Comparison of ENCODE assay signal across 10 cellular contexts in genomic region chr10:14507156-14507555, GRCh38.
A peak's percentile ranks its signal among the peaks of the same experiment; 100 is the strongest.
DNase-seq lines count a peak whose midpoint lies in the region; ATAC-seq and TF ChIP-seq lines count a peak whose summit lies in the region.
"Had no signal": no experiment of that assay in that cellular context is flagged by ENCODE, and none has a peak within 500 bp of the region (broad histone marks: within the 10 kb centered on the region; RNA-seq: fewer than 3 reads in every experiment).

No MANE protein-coding gene starts in this region.

- peaks cover 41% of the 10 kb centered on the region for H3K36me3 Mint-ChIP-seq in activated CD4-positive, alpha-beta T cell treated with anti-CD3 and anti-CD28 coated beads, Interleukin-2, amount 10 ng/mL, durations not matched to agents 7 days and 5 days (ENCODE audit: low read depth)

- H3K4me3 Mint-ChIP-seq in activated CD4-positive, alpha-beta T cell treated with anti-CD3 and anti-CD28 coated beads, Interleukin-2, amount 10 ng/mL, durations not matched to agents 7 days and 5 days = no peak overlapping the region

- ATAC-seq in GM19463 (IDR thresholded peaks at IDR 0.05; ENCODE audit: unreplicated experiment) = no peak
- ATAC-seq: A549 had no signal

- H3K4me1 ChIP-seq in Loucy (ENCODE audit: insufficient read depth, low read length, poor library complexity, severe bottlenecking) (peaks cover 20% of the 10 kb centered on the region), neuronal stem cell (ENCODE audit: control insufficient read depth in 2 of 2, insufficient read depth in 1 of 2, low read depth in 1 of 2, low read length in 2 of 2) (peaks cover 0 to 2% of the 10 kb centered on the region in 2 donors)
- H3K4me1 ChIP-seq: A549 had no signal

- no peak overlapping the region for H3K23ac ChIP-seq in neuronal stem cell (ENCODE audit: low read depth, low read length, poor library complexity)

- H3K4ac ChIP-seq in neuronal stem cell (ENCODE audit: low read length) = no peak overlapping the region

- no peak overlapping the region for H2AK5ac ChIP-seq in neuronal stem cell (ENCODE audit: low read depth, low read length)

- no peak overlapping the region for H3K27ac ChIP-seq in neuronal stem cell (replicated peaks; ENCODE audit: low read length)
- H3K27ac ChIP-seq: A549 had no signal

- peak overlapping the region; percentile 25 for H3K4me3 ChIP-seq in Loucy (ENCODE audit: low read length, poor library complexity, severe bottlenecking)
- no peak overlapping the region for H3K4me3 ChIP-seq in neuronal stem cell (ENCODE audit: low read length in 2 of 2)
- H3K4me3 ChIP-seq: A549 had no signal

- no peaks in the 10 kb centered on the region for H3K27me3 Mint-ChIP-seq in activated CD4-positive, alpha-beta T cell treated with anti-CD3 and anti-CD28 coated beads, Interleukin-2, amount 10 ng/mL, durations not matched to agents 7 days and 5 days

- H2BK120ac ChIP-seq in neuronal stem cell (ENCODE audit: low read depth, low read length) = no peak overlapping the region

- no CpG with 5 or more reads among the region's 6 CpGs for WGBS in neuronal stem cell (ENCODE audit: extremely low coverage in 2 of 2, insufficient read length in 2 of 2, insufficient replicate concordance in 1 of 2), 2 donors

- H3K27me3 ChIP-seq in Loucy (ENCODE audit: insufficient read depth, low read length, poor library complexity, severe bottlenecking) (no peaks in the 10 kb centered on the region), neuronal stem cell (ENCODE audit: control insufficient read depth in 3 of 3, insufficient read depth in 3 of 3, low read depth in 1 of 3, low read length in 3 of 3) (no peaks in the 10 kb centered on the region)

- H3K4me1 Mint-ChIP-seq in activated CD4-positive, alpha-beta T cell treated with anti-CD3 and anti-CD28 coated beads, Interleukin-2, amount 10 ng/mL, durations not matched to agents 7 days and 5 days = peaks cover 43% of the 10 kb centered on the region

- peaks cover 13% of the 10 kb centered on the region for H3K9me3 Mint-ChIP-seq in activated CD4-positive, alpha-beta T cell treated with anti-CD3 and anti-CD28 coated beads, Interleukin-2, amount 10 ng/mL, durations not matched to agents 7 days and 5 days

- H3K9me3 ChIP-seq in Loucy (ENCODE audit: insufficient read depth, low read depth, low read length) (peaks cover 4% of the 10 kb centered on the region; the same call in 1 of the 2 replicates), neuronal stem cell (replicated peaks in 1 of 2; ENCODE audit: control insufficient read depth in 2 of 2, insufficient read depth in 1 of 2, low read depth in 1 of 2, low read length in 2 of 2) (peaks cover 0 to 17% of the 10 kb centered on the region in 2 donors)

- H3K79me1 ChIP-seq in neuronal stem cell (ENCODE audit: low read depth, low read length) = no peaks in the 10 kb centered on the region

- no peaks in the 10 kb centered on the region for H3F3A ChIP-seq in Loucy (ENCODE audit: low read depth)

- POLR2A ChIA-PET in activated CD4-positive, alpha-beta T cell treated with anti-CD3 and anti-CD28 coated beads, Interleukin-2, amount 10 ng/mL, durations not matched to agents 7 days and 5 days (lab: Charles Lee) = no interaction called here

- H3K36me3 ChIP-seq in Loucy (ENCODE audit: insufficient read depth, low read length) (no peaks in the 10 kb centered on the region), neuronal stem cell (replicated peaks in 1 of 2; ENCODE audit: control insufficient read depth in 2 of 2, insufficient read depth in 2 of 2, low read length in 2 of 2) (no peaks in the 10 kb centered on the region)

- H2AFZ ChIP-seq in Loucy (ENCODE audit: low read length) = no peak overlapping the region
- no peak overlapping the region for H2AFZ ChIP-seq in neuronal stem cell (ENCODE audit: low read length)

- no peak overlapping the region for H2BK5ac ChIP-seq in neuronal stem cell (ENCODE audit: low read length)

- peak overlapping the region; percentile 60 for H3K27ac Mint-ChIP-seq in activated CD4-positive, alpha-beta T cell treated with anti-CD3 and anti-CD28 coated beads, Interleukin-2, amount 10 ng/mL, durations not matched to agents 7 days and 5 days

- H3K14ac ChIP-seq in neuronal stem cell (ENCODE audit: low read length) = no peak overlapping the region

- H2BK12ac ChIP-seq in neuronal stem cell (ENCODE audit: low read length) = no peak overlapping the region

- no peaks in the 10 kb centered on the region for H3K79me2 ChIP-seq in Loucy (ENCODE audit: insufficient read depth, low read length)

- peak; percentile 24 for DNase-seq in NCI-H2171 treated with DMSO at 0.1 percent for 48 hours (lab: John Stamatoyannopoulos, UW)
- DNase-seq in NCI-H2171 (lab: John Stamatoyannopoulos, UW) = no peak
- DNase-seq in activated CD4-positive, alpha-beta T cell treated with anti-CD3 and anti-CD28 coated beads, Interleukin-2, amount 10 ng/mL, durations not matched to agents 7 days and 5 days = peak; percentile 65
- DNase-seq in myocyte (ENCODE audit: low read depth) = peak; percentile 42
- no peak for DNase-seq in GF-D8 (lab: John Stamatoyannopoulos, UW)
- DNase-seq in neuronal stem cell (ENCODE audit: low spot score) = no peak
- DNase-seq: activated CD8-positive, alpha-beta memory T cell treated with anti-CD3 and anti-CD28 coated beads, Interleukin-2, amount 50 U/mL, for 48 hours had no signal

- H3K4me2 ChIP-seq in Loucy (ENCODE audit: low read depth, low read length, poor library complexity, severe bottlenecking) = peak overlapping the region; percentile 61
- no peak overlapping the region for H3K4me2 ChIP-seq in neuronal stem cell (ENCODE audit: insufficient read depth, low read length, poor library complexity, severe bottlenecking)
- H3K4me2 ChIP-seq: A549 had no signal

- no peak overlapping the region for H4K91ac ChIP-seq in neuronal stem cell (ENCODE audit: low read depth, low read length, poor library complexity)

- no peaks in the 10 kb centered on the region for H4K20me1 ChIP-seq in Loucy (ENCODE audit: insufficient read depth, low read length, poor library complexity, severe bottlenecking)

- no peaks in the 10 kb centered on the region for H3K9me2 ChIP-seq in Loucy (replicated peaks; ENCODE audit: low read depth, low read length)

- H2BK15ac ChIP-seq in neuronal stem cell (ENCODE audit: low read length) = no peak overlapping the region

- no peak for TF ChIP-seq CTCF in Loucy (conservative IDR thresholded peaks at IDR 0.05; ENCODE audit: low read length)

- H4K8ac ChIP-seq in neuronal stem cell (ENCODE audit: low read depth, low read length) = no peak overlapping the region

- H3K18ac ChIP-seq in neuronal stem cell (ENCODE audit: low read length) = no peak overlapping the region

- H3K9ac ChIP-seq in Loucy (ENCODE audit: low read depth, low read length, poor library complexity, severe bottlenecking) (no peak overlapping the region), neuronal stem cell (ENCODE audit: low read depth, low read length, poor library complexity) (no peak overlapping the region)

- CTCF ChIA-PET in activated CD4-positive, alpha-beta T cell treated with anti-CD3 and anti-CD28 coated beads, Interleukin-2, amount 10 ng/mL, durations not matched to agents 7 days and 5 days (lab: Charles Lee) = no interaction called here

Comparison
In these comparisons a context has a peak if more than half of its experiments do, and no peak if none do; other contexts are left out.
1. DNase-seq: peak in NCI-H2171 treated with DMSO at 0.1 percent for 48 hours (single experiment), activated CD4-positive, alpha-beta T cell treated with anti-CD3 and anti-CD28 coated beads, Interleukin-2, amount 10 ng/mL, durations not matched to agents 7 days and 5 days (single experiment) and myocyte (single experiment); none in NCI-H2171 (single experiment), GF-D8 (single experiment) and neuronal stem cell (single experiment).